ENCODE assay signal across 8 cellular contexts in genomic region chr22:20552450-20552894, GRCh38. TPM values are rescaled to one million over a fixed set of nuclear protein-coding genes. Genes with fewer than 3 reads are reported as not detected.
DNase-seq lines count a peak whose midpoint lies in the region; ATAC-seq and TF ChIP-seq lines count a peak whose summit lies in the region.
"Had no signal": no experiment of that assay in that cellular context is flagged by ENCODE, and none has a peak within 500 bp of the region (broad histone marks: within the 10 kb centered on the region; RNA-seq: fewer than 3 reads in every experiment).

No MANE protein-coding gene starts in this region.

- peak overlapping the region; percentile 84 for H3K27ac ChIP-seq in effector memory CD4-positive, alpha-beta T cell (ENCODE audit: insufficient read depth, low read length, poor library complexity, severe bottlenecking)
- H3K27ac ChIP-seq in temporal lobe (ENCODE audit: low read depth, low read length) (peak overlapping the region; percentile 97), GM23338 (ENCODE audit: low read depth) (no peak overlapping the region)

- CTCF ChIA-PET in T-cell (lab: Charles Lee) = interaction anchor here (0.9 to 2.0 kb wide), 6 partner anchors 11 to 53 kb away, joined by 3 to 7 read pairs (median 4); partner anchors contain the start of gene MED15 (in 1 of the 2)

- H3K4me2 ChIP-seq in GM23338 = no peak overlapping the region

- H3K9me3 Mint-ChIP-seq in T-cell (no peaks in the 10 kb centered on the region), memory B cell (no peaks in the 10 kb centered on the region), GM23338 (no peaks in the 10 kb centered on the region)
- H3K9me3 Mint-ChIP-seq: IgD-negative memory B cell had no signal

- peaks cover 15% of the 10 kb centered on the region for H4K20me1 ChIP-seq in GM23338 (replicated peaks; ENCODE audit: insufficient read depth)

- H3K4me3 Mint-ChIP-seq in T-cell = peak overlapping the region; percentile 75 to 81 (median 79)
- no peak overlapping the region for H3K4me3 Mint-ChIP-seq in memory B cell
- H3K4me3 Mint-ChIP-seq in GM23338 = no peak overlapping the region
- H3K4me3 Mint-ChIP-seq: IgD-negative memory B cell had no signal

- no peak for ATAC-seq in T-cell (replicated peaks in 1 of 4)
- ATAC-seq in memory B cell (ENCODE audit: low read depth) = no peak
- no peak for ATAC-seq in GM23338
- no peak for ATAC-seq in GM18873 (IDR thresholded peaks at IDR 0.05; ENCODE audit: low FRiP score, unreplicated experiment)

- no peaks in the 10 kb centered on the region for H3K27me3 ChIP-seq in effector memory CD4-positive, alpha-beta T cell (replicated peaks; ENCODE audit: control insufficient read depth, insufficient read depth, low read length, poor library complexity, severe bottlenecking)
- no peaks in the 10 kb centered on the region for H3K27me3 ChIP-seq in GM23338 (ENCODE audit: insufficient read depth)

- no peak for TF ChIP-seq CTCF in GM23338 (conservative IDR thresholded peaks at IDR 0.05; ENCODE audit: low read depth in 2 of 2)

- no peak overlapping the region for H2AFZ ChIP-seq in GM23338

- H3K79me2 ChIP-seq in GM23338 (replicated peaks; ENCODE audit: insufficient read depth) = peaks cover 29% of the 10 kb centered on the region

- peaks cover 38% of the 10 kb centered on the region for H3K36me3 ChIP-seq in effector memory CD4-positive, alpha-beta T cell (ENCODE audit: control insufficient read depth, insufficient read depth, low read length)
- H3K36me3 ChIP-seq in GM23338 (ENCODE audit: insufficient read depth) = no peaks in the 10 kb centered on the region

- H3F3A ChIP-seq in GM23338 (replicated peaks; ENCODE audit: low read depth) = no peaks in the 10 kb centered on the region

- H3K4me1 ChIP-seq in effector memory CD4-positive, alpha-beta T cell (ENCODE audit: control insufficient read depth, insufficient read depth, low read length, poor library complexity, severe bottlenecking) = peaks cover 95% of the 10 kb centered on the region
- peaks cover 4% of the 10 kb centered on the region; the same call in 1 of the 2 replicates for H3K4me1 ChIP-seq in GM23338 (ENCODE audit: insufficient read depth)

- H3K4me3 ChIP-seq in effector memory CD4-positive, alpha-beta T cell (ENCODE audit: insufficient read depth, low read depth, low read length, poor library complexity, severe bottlenecking) = peak overlapping the region; percentile 3
- no peak overlapping the region for H3K4me3 ChIP-seq in GM23338

- H3K9me2 ChIP-seq in GM23338 (ENCODE audit: insufficient read depth) = no peaks in the 10 kb centered on the region

- DNase-seq in T-cell (no peak), memory B cell (ENCODE audit: low spot score in 2 of 2) (no peak), SHP77 treated with DMSO at 0.1 percent for 48 hours (lab: John Stamatoyannopoulos, UW) (no peak), GM23338 (ENCODE audit: low spot score) (no peak)
- no peak for DNase-seq in effector memory CD4-positive, alpha-beta T cell

- H3K4me1 Mint-ChIP-seq in T-cell = peaks cover 89 to 97% (median 95%) of the 10 kb centered on the region in 3 donors
- H3K4me1 Mint-ChIP-seq in memory B cell = peaks cover 45% of the 10 kb centered on the region
- H3K4me1 Mint-ChIP-seq in GM23338 = peaks cover 24% of the 10 kb centered on the region

- no peaks in the 10 kb centered on the region for H3K9me3 ChIP-seq in effector memory CD4-positive, alpha-beta T cell (ENCODE audit: control insufficient read depth, low read length)

- H3K27me3 Mint-ChIP-seq in T-cell (no peaks in the 10 kb centered on the region), memory B cell (no peaks in the 10 kb centered on the region), GM23338 (ENCODE audit: insufficient read depth, low read depth, poor library complexity) (peaks cover 9% of the 10 kb centered on the region)
- H3K27me3 Mint-ChIP-seq: IgD-negative memory B cell had no signal

- H3K27ac Mint-ChIP-seq in T-cell = peak overlapping the region; percentile 98 to 99
- H3K27ac Mint-ChIP-seq in memory B cell = peak overlapping the region; percentile 94
- no peak overlapping the region for H3K27ac Mint-ChIP-seq in GM23338

- POLR2A ChIA-PET in T-cell (lab: Charles Lee) = no interaction called here

- H3K36me3 Mint-ChIP-seq in T-cell (peaks cover 34% of the 10 kb centered on the region), memory B cell (peaks cover 19% of the 10 kb centered on the region), GM23338 (ENCODE audit: low read depth) (peaks cover 26% of the 10 kb centered on the region)
- H3K36me3 Mint-ChIP-seq: IgD-negative memory B cell had no signal

TF ChIP-seq in GM23338, 12 proteins besides CTCF, POLR2A, EP300 and RAD21:
- no peak for TF ChIP-seq ZNF462 (CRISPR knock-in tag; IDR thresholded peaks at IDR 0.05)
- no peak for TF ChIP-seq ZNF114 (CRISPR knock-in tag; IDR thresholded peaks at IDR 0.05)
- TF ChIP-seq POLR2AphosphoS5 (IDR thresholded peaks at IDR 0.05; ENCODE audit: low read depth) = no peak
- TF ChIP-seq EZH2 (IDR thresholded peaks at IDR 0.05; ENCODE audit: low read depth, unreplicated experiment) = no peak

RNA-seq across cellular contexts. Expression of gene MED15, which starts 45.1 kb away (rescaled TPM):
- total RNA-seq in T-cell = 100 to 1,000 TPM; 214 to 317 (median 262) TPM
- 12.5 TPM for total RNA-seq in temporal lobe
- total RNA-seq in GM23338 (2014; rRNA removed; shearing (Covaris generic)) = 32.0 and 43.5 TPM in 2 replicates
- polyA plus RNA-seq in GM23338 (2016; fragmentation: Nextera tagmentation; extraction: Ambion mirVana) = 27.7 and 29.2 TPM in 2 replicates

RNA-seq across cellular contexts. Expression of gene KLHL22, which starts 56.9 kb away (rescaled TPM):
- 10 to 100 TPM; 42.0 to 57.8 (median 47.1) TPM for total RNA-seq in T-cell
- total RNA-seq in temporal lobe = 42.0 TPM
- total RNA-seq in GM23338 (2014; rRNA removed; shearing (Covaris generic)) = 12.1 and 16.0 TPM in 2 replicates
- polyA plus RNA-seq in GM23338 (2016; fragmentation: Nextera tagmentation; extraction: Ambion mirVana) = 2.4 and 2.8 TPM in 2 replicates

Comparison
In these comparisons a context has a peak if more than half of its experiments do, and no peak if none do; other contexts are left out.
1. H3K4me3 Mint-ChIP-seq: peak in T-cell (3 of 3); none in memory B cell (single experiment) and GM23338 (single experiment).